ENCODE assay signal across 19 cellular contexts in the genomic region with DNA sequence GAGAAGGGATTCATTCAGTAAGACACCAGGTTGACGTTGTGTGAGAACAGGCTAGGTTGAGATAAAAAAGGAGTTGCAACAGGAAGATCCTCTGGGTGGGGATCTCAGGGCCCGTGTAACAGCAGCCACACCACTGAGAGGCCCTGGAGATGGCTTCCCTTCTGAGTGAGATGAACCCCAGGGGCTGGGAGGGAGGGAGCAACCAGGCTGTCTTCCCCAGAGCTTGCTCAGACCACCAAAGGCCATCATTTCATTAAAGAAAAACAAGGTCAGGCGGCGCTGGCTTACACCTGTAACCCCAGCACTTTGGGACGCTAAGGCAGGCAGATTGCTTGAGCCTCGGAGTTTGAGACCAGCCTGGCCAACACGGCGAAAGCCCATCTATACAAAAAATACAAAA.
DNase-seq lines count a peak whose midpoint lies in the region; ATAC-seq and TF ChIP-seq lines count a peak whose summit lies in the region.
"Had no signal": no experiment of that assay in that cellular context is flagged by ENCODE, and none has a peak within 500 bp of the region (broad histone marks: within the 10 kb centered on the region; RNA-seq: fewer than 3 reads in every experiment).

No MANE protein-coding gene starts in this region.

- H3K4me1 ChIP-seq in ascending aorta = peaks cover 30 to 69% of the 10 kb centered on the region in 2 donors
- peaks cover 15 to 83% (median 66%) of the 10 kb centered on the region in 4 donors for H3K4me1 ChIP-seq in esophagus muscularis mucosa
- H3K4me1 ChIP-seq in prostate gland (replicated peaks) = no peaks in the 10 kb centered on the region

- no peaks in the 10 kb centered on the region for H3K9me3 ChIP-seq in ascending aorta
- H3K9me3 ChIP-seq in esophagus muscularis mucosa = no peaks in the 10 kb centered on the region
- H3K9me3 ChIP-seq in prostate gland = no peaks in the 10 kb centered on the region
- H3K9me3 ChIP-seq: SJCRH30 had no signal

- no peak for ATAC-seq in HG03378 (IDR thresholded peaks at IDR 0.05; ENCODE audit: unreplicated experiment)
- no peak for ATAC-seq in SK-N-SH treated with all-trans-retinoic acid at 6 μM for 48 hours
- no peak for ATAC-seq in activated CD4-positive, CD25-positive, alpha-beta regulatory T cell treated with anti-CD3 and anti-CD28 coated beads, Interleukin-2, amount 50 U/mL, for 24 hours

- intact Hi-C loops in ascending aorta (cut with DNase I) (loop anchor here (5.0 to 10.0 kb wide), 3 partner anchors 187 to 301 kb away; a partner anchor contains a TSS), esophagus muscularis mucosa (cut with DNase I) (loop anchor here (2.0 kb wide), 1 partner anchor 61 kb away; no protein-coding TSS in a partner anchor), prostate gland (cut with DNase I) (loop anchor here (5.0 to 10.0 kb wide), 3 partner anchors 62 to 241 kb away; a partner anchor contains a TSS)

- TF ChIP-seq EP300 in esophagus muscularis mucosa (IDR thresholded peaks at IDR 0.05) = no peak

- TF ChIP-seq CTCF in ascending aorta (IDR thresholded peaks at IDR 0.05) = no peak
- no peak for TF ChIP-seq CTCF in esophagus muscularis mucosa (IDR thresholded peaks at IDR 0.05)
- no peak for TF ChIP-seq CTCF in prostate gland (IDR thresholded peaks at IDR 0.05)

- H3K27me3 ChIP-seq in ascending aorta = no peaks in the 10 kb centered on the region
- H3K27me3 ChIP-seq in esophagus muscularis mucosa = no peaks in the 10 kb centered on the region
- H3K27me3 ChIP-seq in prostate gland (replicated peaks; ENCODE audit: insufficient read depth) = no peaks in the 10 kb centered on the region
- H3K27me3 ChIP-seq: SJCRH30 had no signal

- H3K36me3 ChIP-seq in ascending aorta (peaks cover 17 to 27% of the 10 kb centered on the region in 2 donors), esophagus muscularis mucosa (peaks cover 0 to 26% (median 16%) of the 10 kb centered on the region in 4 donors), prostate gland (no peaks in the 10 kb centered on the region)
- H3K36me3 ChIP-seq: SJCRH30 had no signal

- H3K27ac ChIP-seq in ascending aorta (peak overlapping the region; percentile 92 to 95), esophagus muscularis mucosa (replicated peaks in 1 of 4) (peak overlapping the region; percentile 85 to 94 (median 90)), prostate gland (peak overlapping the region; percentile 24 to 48), temporal lobe (ENCODE audit: low read depth, low read length) (peak overlapping the region; percentile 14)
- H3K27ac ChIP-seq: C4-2B, HL-60, SJCRH30 had no signal

- 77% methylated on average over 8 of the region's 8 CpGs for WGBS in esophagus muscularis mucosa
- 68% methylated on average over 8 of the region's 8 CpGs for WGBS in prostate gland

- H3K4me3 ChIP-seq in ascending aorta (no peak overlapping the region), esophagus muscularis mucosa (no peak overlapping the region), prostate gland (no peak overlapping the region)
- H3K4me3 ChIP-seq: SJCRH30 had no signal

- TF ChIP-seq POLR2A in esophagus muscularis mucosa (IDR thresholded peaks at IDR 0.05; ENCODE audit: low read depth) (no peak), prostate gland (IDR thresholded peaks at IDR 0.05) (no peak)

- DNase-seq in ascending aorta (ENCODE audit: low spot score in 2 of 2) (peak in 1 of 2 donors; percentile 58), esophagus muscularis mucosa (ENCODE audit: extremely low spot score) (no peak), prostate gland (ENCODE audit: low spot score) (no peak), NCI-H226 (no peak)
- DNase-seq: COR-L47, EL, H9, Kasumi-1, NCI-H1105 treated with DMSO at 0.1 percent for 48 hours, NCI-H187 treated with DMSO at 0.1 percent for 48 hours, NCI-H446, NCI-H69, SJCRH30 had no signal

TF ChIP-seq in SK-N-SH treated with all-trans-retinoic acid at 6 μM for 48 hours, 23 proteins besides CTCF, POLR2A, EP300 and RAD21:
- no peak for TF ChIP-seq ISL1 (CRISPR knock-in tag; IDR thresholded peaks at IDR 0.05)
- no peak for TF ChIP-seq ESRRG (CRISPR knock-in tag; IDR thresholded peaks at IDR 0.05)
- no peak for TF ChIP-seq OSR1 (CRISPR knock-in tag; IDR thresholded peaks at IDR 0.05)
- TF ChIP-seq ZNF565 (CRISPR knock-in tag; conservative IDR thresholded peaks at IDR 0.05; ENCODE audit: low read depth) = no peak

Comparison
In these comparisons a context has a peak if more than half of its experiments do, and no peak if none do; other contexts are left out.
1. H3K27ac ChIP-seq: peak in every context shown above with its lines; median percentile 94 in ascending aorta; 90 in esophagus muscularis mucosa; 36 in prostate gland; 14 in temporal lobe.